8 cellular contexts compared by ENCODE assay signal in genomic region chr9:107284636-107285035, GRCh38. TPM values are rescaled to one million over a fixed set of nuclear protein-coding genes. Genes with fewer than 3 reads are reported as not detected.
A peak's percentile ranks its signal among the peaks of the same experiment; 100 is the strongest.
DNase-seq lines count a peak whose midpoint lies in the region; ATAC-seq and TF ChIP-seq lines count a peak whose summit lies in the region.

No MANE protein-coding gene starts in this region.

- peak; percentile 35 for DNase-seq in RPMI8226
- no peak for DNase-seq in fibroblast of mammary gland (ENCODE audit: low read depth)
- no peak for DNase-seq in gastrocnemius medialis
- no peak for DNase-seq in anterior cingulate cortex (lab: John Stamatoyannopoulos, UW)
- DNase-seq in NCI-H187 (lab: John Stamatoyannopoulos, UW) = no peak
- DNase-seq in left colon = no peak
- DNase-seq in activated CD8-positive, alpha-beta memory T cell treated with anti-CD3 and anti-CD28 coated beads, Interleukin-2, amount 50 U/mL, for 4 hours = no peak

- TF ChIP-seq CTCF in fibroblast of mammary gland (conservative IDR thresholded peaks at IDR 0.05; ENCODE audit: control insufficient read depth, insufficient read depth, low read depth, low read length) = no peak
- no peak for TF ChIP-seq CTCF in gastrocnemius medialis (IDR thresholded peaks at IDR 0.05 in 4 of 5, conservative IDR thresholded peaks at IDR 0.05 in 1 of 5)

- ATAC-seq in GM19043 (IDR thresholded peaks at IDR 0.05; ENCODE audit: low read depth, unreplicated experiment) = peak; percentile 14
- ATAC-seq in gastrocnemius medialis = no peak
- ATAC-seq in left colon = no peak

- H3K36me3 ChIP-seq in gastrocnemius medialis = no peaks in the 10 kb centered on the region

- in situ Hi-C loops in gastrocnemius medialis (cut with MboI; ENCODE audit: low sequenced_read_pairs in 4 of 4) = loop anchor here in 1 of 4 donors (25.0 kb wide), 1 partner anchor 1828 kb away; the partner anchor contains the start of gene TMEM245

- intact Hi-C loops in gastrocnemius medialis (cut with DNase I; ENCODE audit: low total_unique reads) = loop anchor here (5.0 kb wide), 2 partner anchors 107 to 422 kb away; partner anchors contain the start of gene ZNF462
- intact Hi-C loops in left colon (cut with DNase I, micrococcal nuclease) = no loop called here

- H3K27ac ChIP-seq in gastrocnemius medialis = peak overlapping the region; percentile 90 to 99 (median 97)

- peaks cover 42 to 47% of the 10 kb centered on the region in 2 donors for H3K4me1 ChIP-seq in gastrocnemius medialis

- H3K9me3 ChIP-seq in gastrocnemius medialis = no peaks in the 10 kb centered on the region

- no peaks in the 10 kb centered on the region for H3K27me3 ChIP-seq in gastrocnemius medialis

- TF ChIP-seq POLR2A in gastrocnemius medialis (IDR thresholded peaks at IDR 0.05) = no peak

- peak overlapping the region; percentile 96 for H3K4me3 ChIP-seq in fibroblast of mammary gland (ENCODE audit: control insufficient read depth, low read depth, low read length)
- peak overlapping the region; percentile 73 to 91 (median 86) for H3K4me3 ChIP-seq in gastrocnemius medialis

RNA-seq across cellular contexts. Expression of gene RAD23B, which starts 1.6 kb away (rescaled TPM):
- total RNA-seq in gastrocnemius medialis (100 to 1,000 TPM; 163 to 249 (median 188) TPM), left colon (10 to 100 TPM; 93.9 to 99.0 TPM)
